In genomic region chr12:12882288-12882687, GRCh38 we compare ENCODE assay signal across 13 cellular contexts. TPM values are rescaled to one million over a fixed set of nuclear protein-coding genes. Genes with fewer than 3 reads are reported as not detected.
DNase-seq lines count a peak whose midpoint lies in the region; ATAC-seq and TF ChIP-seq lines count a peak whose summit lies in the region.
"Had no signal": no experiment of that assay in that cellular context is flagged by ENCODE, and none has a peak within 500 bp of the region (broad histone marks: within the 10 kb centered on the region; RNA-seq: fewer than 3 reads in every experiment).

No MANE protein-coding gene starts in this region.

- no peak for TF ChIP-seq EP300 in transverse colon (IDR thresholded peaks at IDR 0.05; ENCODE audit: low read depth)
- no peak for TF ChIP-seq EP300 in upper lobe of left lung (IDR thresholded peaks at IDR 0.05)

- ATAC-seq in RWPE2 (ENCODE audit: low read depth) (no peak), upper lobe of left lung (ENCODE audit: low FRiP score in 2 of 2) (no peak), HG03442 (IDR thresholded peaks at IDR 0.05; ENCODE audit: unreplicated experiment) (no peak), GM21526 (IDR thresholded peaks at IDR 0.05; ENCODE audit: low FRiP score, unreplicated experiment) (no peak)

- H3K36me3 ChIP-seq in RWPE2 (ENCODE audit: low read depth) (no peaks in the 10 kb centered on the region), hepatocyte (replicated peaks; ENCODE audit: insufficient read depth, low read depth) (no peaks in the 10 kb centered on the region), transverse colon (no peaks in the 10 kb centered on the region), upper lobe of left lung (no peaks in the 10 kb centered on the region)

- H3K9me3 ChIP-seq in RWPE2 (ENCODE audit: severe bottlenecking) (no peaks in the 10 kb centered on the region), hepatocyte (ENCODE audit: low read depth) (no peaks in the 10 kb centered on the region), transverse colon (no peaks in the 10 kb centered on the region), upper lobe of left lung (no peaks in the 10 kb centered on the region)
- H3K9me3 ChIP-seq: SK-N-SH had no signal

- H3K27ac Mint-ChIP-seq in Calu3 (ENCODE audit: unreplicated experiment): peak overlapping the region; percentile 92
- H3K27ac Mint-ChIP-seq: CD8-positive, alpha-beta memory T cell had no signal

- 96% methylated on average over 5 of the region's 5 CpGs for WGBS in hepatocyte (ENCODE audit: low lambda C conversion rate, missing lambda C conversion rate)
- 77 to 87% methylated on average over 5 of the region's 5 CpGs for WGBS in transverse colon (ENCODE audit: low coverage in 1 of 2), 2 donors
- 94 to 95% methylated on average over 5 of the region's 5 CpGs for WGBS in upper lobe of left lung, 2 donors

- H3K36me3 Mint-ChIP-seq in Calu3 (ENCODE audit: insufficient read depth, unreplicated experiment): peaks cover 55% of the 10 kb centered on the region
- H3K36me3 Mint-ChIP-seq: CD8-positive, alpha-beta memory T cell had no signal

- H3K27ac ChIP-seq in RWPE2 (ENCODE audit: poor library complexity, severe bottlenecking) (peak overlapping the region; percentile 97), hepatocyte (peak overlapping the region; percentile 79), transverse colon (peak overlapping the region; percentile 48 to 76 (median 72)), upper lobe of left lung (peak overlapping the region in 2 of 4 donors; percentile 74 to 75)

- BruUV-seq in Calu3 (replicated peaks; lab: Mats Ljungman, UMichigan): no TSS peak

- TF ChIP-seq POLR2A in transverse colon (IDR thresholded peaks at IDR 0.05): no peak
- no peak for TF ChIP-seq POLR2A in upper lobe of left lung (IDR thresholded peaks at IDR 0.05)

- CTCF ChIA-PET in Calu3 (lab: Charles Lee): interaction anchor here (0.9 kb wide), 1 partner anchor 9 kb away, joined by 3 read pairs; the partner anchor contains the start of gene GPRC5A

- H3K79me2 ChIP-seq in hepatocyte: no peaks in the 10 kb centered on the region

- intact Hi-C loops in Calu3 (cut with micrococcal nuclease; ENCODE audit: unreplicated experiment) (no loop called here), transverse colon (cut with DNase I; ENCODE audit: low total_unique reads) (no loop called here)

- H3K4me2 ChIP-seq in hepatocyte: peak overlapping the region; percentile 31
- H3K4me2 ChIP-seq: SK-N-SH had no signal

- in situ Hi-C loops in transverse colon (cut with MboI; ENCODE audit: low pct_ligation_motif_present in 1 of 4, low pct_unique_long_range_greater_than_20kb in 1 of 4, low sequenced_read_pairs in 3 of 4): no loop called here

- DNase-seq in Calu3 (no peak), RWPE2 (ENCODE audit: low spot score) (no peak), hepatocyte (ENCODE audit: low spot score) (no peak), transverse colon (no peak), upper lobe of left lung (no peak)
- DNase-seq: CD8-positive, alpha-beta memory T cell; DMS 273 treated with DMSO at 0.1 percent for 48 hours; NCI-H146; NCI-H2081 treated with DMSO at 0.1 percent for 48 hours; NCI-H524; SK-N-SH had no signal

- peak overlapping the region; percentile 65 for H3K4me3 Mint-ChIP-seq in Calu3 (ENCODE audit: low read depth, unreplicated experiment)
- H3K4me3 Mint-ChIP-seq: CD8-positive, alpha-beta memory T cell had no signal

- no peaks in the 10 kb centered on the region for H3K27me3 Mint-ChIP-seq in Calu3 (ENCODE audit: unreplicated experiment)

- H3K4me1 Mint-ChIP-seq in Calu3 (ENCODE audit: low read depth, unreplicated experiment): peaks cover 91% of the 10 kb centered on the region
- H3K4me1 Mint-ChIP-seq: CD8-positive, alpha-beta memory T cell had no signal

- H3K27me3 ChIP-seq in RWPE2 (ENCODE audit: insufficient read depth, poor library complexity, severe bottlenecking) (no peaks in the 10 kb centered on the region), hepatocyte (no peaks in the 10 kb centered on the region), transverse colon (no peaks in the 10 kb centered on the region), upper lobe of left lung (no peaks in the 10 kb centered on the region)

- no peak for TF ChIP-seq CTCF in Calu3 (IDR thresholded peaks at IDR 0.05; ENCODE audit: unreplicated experiment)
- TF ChIP-seq CTCF in RWPE2 (IDR thresholded peaks at IDR 0.05; ENCODE audit: poor library complexity, severe bottlenecking): no peak
- TF ChIP-seq CTCF in hepatocyte (IDR thresholded peaks at IDR 0.05; ENCODE audit: poor library complexity): no peak
- TF ChIP-seq CTCF in transverse colon (IDR thresholded peaks at IDR 0.05): no peak
- no peak for TF ChIP-seq CTCF in upper lobe of left lung (IDR thresholded peaks at IDR 0.05)

- H4K20me1 ChIP-seq in hepatocyte (ENCODE audit: insufficient read depth, poor library complexity, severe bottlenecking): no peaks in the 10 kb centered on the region

- H2AFZ ChIP-seq in hepatocyte: no peak overlapping the region

- H3K4me3 ChIP-seq in RWPE2 (ENCODE audit: severe bottlenecking): no peak overlapping the region
- H3K4me3 ChIP-seq in hepatocyte: no peak overlapping the region
- H3K4me3 ChIP-seq in transverse colon: no peak overlapping the region
- no peak overlapping the region for H3K4me3 ChIP-seq in upper lobe of left lung

- no peaks in the 10 kb centered on the region for H3K9me2 ChIP-seq in hepatocyte (replicated peaks; ENCODE audit: insufficient read depth)
- H3K9me2 ChIP-seq: SK-N-SH had no signal

- H3K9me3 Mint-ChIP-seq in Calu3 (ENCODE audit: low read depth, unreplicated experiment): no peaks in the 10 kb centered on the region
- H3K9me3 Mint-ChIP-seq: CD8-positive, alpha-beta memory T cell had no signal

- H3K4me1 ChIP-seq in RWPE2 (ENCODE audit: insufficient read depth, poor library complexity, severe bottlenecking) (peaks cover 33% of the 10 kb centered on the region), hepatocyte (ENCODE audit: insufficient read depth) (peaks cover 30% of the 10 kb centered on the region), transverse colon (peaks cover 0 to 58% (median 27%) of the 10 kb centered on the region in 4 donors), upper lobe of left lung (peaks cover 0 to 13% (median 0%) of the 10 kb centered on the region in 4 donors)

RNA-seq across cellular contexts. Expression of gene GPRC5A, which starts 9.1 kb away (rescaled TPM):
- total RNA-seq in Calu3 (2022): 742 and 748 TPM in 2 replicates
- 49.8 and 60.2 TPM in 2 replicates for total RNA-seq in hepatocyte
- polyA plus RNA-seq in hepatocyte: 80.4 and 97.0 TPM in 2 replicates
- total RNA-seq in transverse colon: 100 to 1,000 TPM in 3 of 4 donors, 1 to 10 TPM in 1; 7.0 to 166 (median 116) TPM
- total RNA-seq in upper lobe of left lung: 100 to 1,000 TPM; 194 to 890 (median 653) TPM
- total RNA-seq: CD8-positive, alpha-beta memory T cell had no signal
- polyA plus RNA-seq: CD8-positive, alpha-beta memory T cell had no signal
